In genomic region chrX:154515803-154516654, GRCh38 we compare ENCODE assay signal across 8 cellular contexts. TPM values are rescaled to one million over a fixed set of nuclear protein-coding genes. Genes with fewer than 3 reads are reported as not detected.
A peak's percentile ranks its signal among the peaks of the same experiment; 100 is the strongest.
DNase-seq lines count a peak whose midpoint lies in the region; ATAC-seq and TF ChIP-seq lines count a peak whose summit lies in the region.

Gene FAM3A (minus strand): TSS chrX:154516232. CDS start chrX:154515772, 460 bp downstream.

- WGBS in trophoblast cell (ENCODE audit: extremely low coverage, insufficient coverage, insufficient read length) = no CpG with 5 or more reads among the region's 72 CpGs

- H3K4me1 Mint-ChIP-seq in activated naive CD8-positive, alpha-beta T cell treated with anti-CD3 and anti-CD28 coated beads, Interleukin-2, amount 10 ng/mL, durations not matched to agents 7 days and 5 days = peaks cover 23% of the 10 kb centered on the region

- peak within 1 kb of the TSS; percentile 86 for H3K4me3 Mint-ChIP-seq in activated naive CD8-positive, alpha-beta T cell treated with anti-CD3 and anti-CD28 coated beads, Interleukin-2, amount 10 ng/mL, durations not matched to agents 7 days and 5 days

- H3K4me1 ChIP-seq in cardiac muscle cell (ENCODE audit: low read depth) (peaks cover 26% of the 10 kb centered on the region), trophoblast cell (ENCODE audit: control insufficient read depth in 1 of 2, insufficient read depth in 2 of 2, low read length in 2 of 2) (peaks cover 10 to 16% of the 10 kb centered on the region in 2 experiments), tibial artery (peaks cover 0 to 19% (median 0%) of the 10 kb centered on the region in 4 donors)

- H3K4ac ChIP-seq in trophoblast cell (ENCODE audit: low read depth, low read length) = peak within 1 kb of the TSS; percentile 87

- H3K9ac ChIP-seq in SU-DHL-6 (ENCODE audit: low read length) = peak within 1 kb of the TSS; percentile 74
- peak within 1 kb of the TSS; percentile 94 for H3K9ac ChIP-seq in trophoblast cell (ENCODE audit: low read length)

- peaks cover 10% of the 10 kb centered on the region for H3K36me3 Mint-ChIP-seq in activated naive CD8-positive, alpha-beta T cell treated with anti-CD3 and anti-CD28 coated beads, Interleukin-2, amount 10 ng/mL, durations not matched to agents 7 days and 5 days

- intact Hi-C loops in tibial artery (cut with DNase I; ENCODE audit: low total_unique reads) = no loop called here

- POLR2A ChIA-PET in activated naive CD8-positive, alpha-beta T cell treated with anti-CD3 and anti-CD28 coated beads, Interleukin-2, amount 10 ng/mL, durations not matched to agents 7 days and 5 days (lab: Charles Lee) = interaction anchor here (0.6 to 4.6 kb wide), 6 partner anchors 11 to 145 kb away, joined by 3 to 32 read pairs (median 10); partner anchors contain the start of genes RPL10, SLC10A3 and UBL4A

- H3K9me3 ChIP-seq in SU-DHL-6 (ENCODE audit: insufficient read depth, low read length) (no peaks in the 10 kb centered on the region), cardiac muscle cell (ENCODE audit: low read depth) (no peaks in the 10 kb centered on the region), trophoblast cell (ENCODE audit: insufficient read depth, low read depth, low read length) (no peaks in the 10 kb centered on the region), tibial artery (no peaks in the 10 kb centered on the region)

- peaks cover 14% of the 10 kb centered on the region for H3K79me1 ChIP-seq in trophoblast cell (ENCODE audit: low read length)

- peak; percentile 91 for ATAC-seq in HG02678 (IDR thresholded peaks at IDR 0.05; ENCODE audit: unreplicated experiment)
- peak; percentile 86 for ATAC-seq in activated naive CD8-positive, alpha-beta T cell treated with anti-CD3 and anti-CD28 coated beads, Interleukin-2, amount 10 ng/mL, durations not matched to agents 7 days and 5 days (ENCODE audit: low read depth)

- no peaks in the 10 kb centered on the region for H3K79me2 ChIP-seq in SU-DHL-6 (ENCODE audit: insufficient read depth, low read length)
- H3K79me2 ChIP-seq in trophoblast cell (ENCODE audit: control insufficient read depth, insufficient read depth, low read length, poor library complexity) = peaks cover 5% of the 10 kb centered on the region

- no peak for TF ChIP-seq CTCF in GM12865 (IDR thresholded peaks at IDR 0.05; ENCODE audit: insufficient read depth, low read depth, low read length, missing control alignments)
- TF ChIP-seq CTCF in SU-DHL-6 (IDR thresholded peaks at IDR 0.05; ENCODE audit: insufficient read depth, low read length, poor library complexity, severe bottlenecking) = no peak
- no peak for TF ChIP-seq CTCF in cardiac muscle cell (IDR thresholded peaks at IDR 0.05; ENCODE audit: low read depth, low read length)
- no peak for TF ChIP-seq CTCF in tibial artery (IDR thresholded peaks at IDR 0.05)

- H2BK5ac ChIP-seq in trophoblast cell (ENCODE audit: low read depth, low read length, poor library complexity) = peak within 1 kb of the TSS; percentile 90

- H3K23ac ChIP-seq in trophoblast cell (ENCODE audit: low read length) = no peak within 1 kb of the TSS

- H3K9me2 ChIP-seq in SU-DHL-6 (replicated peaks; ENCODE audit: insufficient read depth, low read length) = no peaks in the 10 kb centered on the region

- H4K91ac ChIP-seq in trophoblast cell (ENCODE audit: low read depth, low read length) = peak within 1 kb of the TSS; percentile 90

- H3K27ac Mint-ChIP-seq in activated naive CD8-positive, alpha-beta T cell treated with anti-CD3 and anti-CD28 coated beads, Interleukin-2, amount 10 ng/mL, durations not matched to agents 7 days and 5 days = peak within 1 kb of the TSS; percentile 92

- peak within 1 kb of the TSS; percentile 67 for H4K12ac ChIP-seq in trophoblast cell (ENCODE audit: low read depth, low read length)

- H2BK12ac ChIP-seq in trophoblast cell (ENCODE audit: low read length) = peak within 1 kb of the TSS; percentile 79

- peak within 1 kb of the TSS; percentile 59 for H2AK5ac ChIP-seq in trophoblast cell (ENCODE audit: low read length)

- no peaks in the 10 kb centered on the region for H4K20me1 ChIP-seq in SU-DHL-6 (ENCODE audit: low read depth, low read length)

- H4K8ac ChIP-seq in trophoblast cell (ENCODE audit: low read depth, low read length) = peak within 1 kb of the TSS; percentile 95

- no peaks in the 10 kb centered on the region for H3K9me3 Mint-ChIP-seq in activated naive CD8-positive, alpha-beta T cell treated with anti-CD3 and anti-CD28 coated beads, Interleukin-2, amount 10 ng/mL, durations not matched to agents 7 days and 5 days

- H3K36me3 ChIP-seq in SU-DHL-6 (ENCODE audit: low read length) (no peaks in the 10 kb centered on the region), cardiac muscle cell (no peaks in the 10 kb centered on the region), trophoblast cell (ENCODE audit: control insufficient read depth in 1 of 2, insufficient read depth in 2 of 2, low read length in 2 of 2) (peaks cover 0 to 2% of the 10 kb centered on the region in 2 experiments), tibial artery (peaks cover 0 to 7% (median 0%) of the 10 kb centered on the region in 3 donors)

- H2AFZ ChIP-seq in SU-DHL-6 (ENCODE audit: low read depth, low read length, severe bottlenecking) = peak within 1 kb of the TSS; percentile 8
- H2AFZ ChIP-seq in trophoblast cell (ENCODE audit: insufficient read depth, low read length, poor library complexity) = peak within 1 kb of the TSS; percentile 81

- H3K18ac ChIP-seq in trophoblast cell (ENCODE audit: low read length) = peak within 1 kb of the TSS; percentile 90

- H3K4me2 ChIP-seq in SU-DHL-6 (ENCODE audit: low read depth, low read length, poor library complexity, severe bottlenecking) = peak within 1 kb of the TSS; percentile 83
- H3K4me2 ChIP-seq in trophoblast cell (ENCODE audit: low read length) = peak within 1 kb of the TSS; percentile 96

- no peaks in the 10 kb centered on the region for H3K27me3 ChIP-seq in SU-DHL-6 (ENCODE audit: low read length)
- H3K27me3 ChIP-seq in cardiac muscle cell = no peaks in the 10 kb centered on the region
- H3K27me3 ChIP-seq in trophoblast cell (ENCODE audit: insufficient read depth, low read length) = no peaks in the 10 kb centered on the region
- H3K27me3 ChIP-seq in tibial artery = no peaks in the 10 kb centered on the region

- peak within 1 kb of the TSS; percentile 93 for H3K14ac ChIP-seq in trophoblast cell (ENCODE audit: low read length)

- DNase-seq in GM12865 (ENCODE audit: low read depth) (peak; percentile 95), NCI-H1417 (lab: John Stamatoyannopoulos, UW) (peak; percentile 88 to 96 (median 92)), cardiac muscle cell (ENCODE audit: low read depth in 1 of 2, low spot score in 1 of 2) (peak; percentile 88 to 94), trophoblast cell (peak; percentile 79 to 89), tibial artery (peak; percentile 89 to 97)
- peak; percentile 93 for DNase-seq in activated naive CD8-positive, alpha-beta T cell treated with anti-CD3 and anti-CD28 coated beads, Interleukin-2, amount 10 ng/mL, durations not matched to agents 7 days and 5 days

- no peaks in the 10 kb centered on the region for H3K27me3 Mint-ChIP-seq in activated naive CD8-positive, alpha-beta T cell treated with anti-CD3 and anti-CD28 coated beads, Interleukin-2, amount 10 ng/mL, durations not matched to agents 7 days and 5 days

- peak within 1 kb of the TSS; percentile 83 for H2BK120ac ChIP-seq in trophoblast cell (ENCODE audit: insufficient read depth, low read length, poor library complexity)

- H3F3A ChIP-seq in SU-DHL-6 (ENCODE audit: insufficient read depth) = no peaks in the 10 kb centered on the region

- H3K27ac ChIP-seq in SU-DHL-6 (ENCODE audit: low read depth, low read length) (peak within 1 kb of the TSS; percentile 26), cardiac muscle cell (peak within 1 kb of the TSS; percentile 100), trophoblast cell (ENCODE audit: low read depth, low read length) (peak within 1 kb of the TSS; percentile 95), tibial artery (peak within 1 kb of the TSS; percentile 81 to 96)

- peak within 1 kb of the TSS; percentile 83 for H3K4me3 ChIP-seq in GM12865 (ENCODE audit: low read depth, low read length)
- peak within 1 kb of the TSS; percentile 74 for H3K4me3 ChIP-seq in SU-DHL-6 (ENCODE audit: insufficient read depth, low read length, poor library complexity, severe bottlenecking)
- H3K4me3 ChIP-seq in cardiac muscle cell = peak within 1 kb of the TSS; percentile 54
- peak within 1 kb of the TSS; percentile 81 for H3K4me3 ChIP-seq in trophoblast cell (ENCODE audit: low read depth, low read length)
- H3K4me3 ChIP-seq in tibial artery = peak within 1 kb of the TSS; percentile 67 to 77

RNA-seq across cellular contexts. Expression of gene FAM3A, which starts in this region (rescaled TPM):
- total RNA-seq in activated naive CD8-positive, alpha-beta T cell treated with anti-CD3 and anti-CD28 coated beads, Interleukin-2, amount 10 ng/mL, durations not matched to agents 7 days and 5 days = 10 to 100 TPM; 42.3 to 45.4 TPM
- 121 and 140 TPM in 2 replicates for total RNA-seq in cardiac muscle cell
- 112 and 136 TPM in 2 replicates for polyA plus RNA-seq in cardiac muscle cell
- 28.5 and 29.0 TPM in 2 replicates for polyA plus RNA-seq in trophoblast cell (2013)

Comparison
In these comparisons a context has a peak if more than half of its experiments do, and no peak if none do; other contexts are left out.
1. Peak in every context shown above with its lines: DNase-seq, ATAC-seq, H3K4me3 ChIP-seq and H3K27ac ChIP-seq.
2. H3K27ac ChIP-seq: peak in every context shown above with its lines; median percentile 100 in cardiac muscle cell; 95 in trophoblast cell; 88 in tibial artery; 26 in SU-DHL-6.